In genomic region chr3:119099785-119100184, GRCh38 we compare ENCODE assay signal across 28 cellular contexts. TPM values are rescaled to one million over a fixed set of nuclear protein-coding genes. Genes with fewer than 3 reads are reported as not detected.
A peak's percentile ranks its signal among the peaks of the same experiment; 100 is the strongest.
DNase-seq lines count a peak whose midpoint lies in the region; ATAC-seq, FAIRE-seq and TF ChIP-seq lines count a peak whose summit lies in the region.
"Had no signal": no experiment of that assay in that cellular context is flagged by ENCODE, and none has a peak within 500 bp of the region (broad histone marks: within the 10 kb centered on the region; RNA-seq: fewer than 3 reads in every experiment).

No MANE protein-coding gene starts in this region.

- no peak overlapping the region for H3K4me2 ChIP-seq in GM23248 (ENCODE audit: unreplicated experiment)
- H3K4me2 ChIP-seq: BLaER1 had no signal

- in situ Hi-C loops in GM23248 (cut with MboI) = no loop called here

- H4K20me1 ChIP-seq in GM23248 (ENCODE audit: insufficient read depth) = no peaks in the 10 kb centered on the region
- H4K20me1 ChIP-seq: BLaER1 had no signal

- H2AFZ ChIP-seq in GM23248 = no peak overlapping the region

- no peaks in the 10 kb centered on the region for H3F3A ChIP-seq in GM23248 (ENCODE audit: insufficient read depth)

- DNase-seq in GM23248 = peak; percentile 7
- DNase-seq in RWPE2 (ENCODE audit: low spot score) = no peak
- DNase-seq in dermis blood vessel endothelial cell = peak; percentile 1
- no peak for DNase-seq in urothelium cell line (ENCODE audit: low spot score)
- DNase-seq in NCI-H446 (lab: John Stamatoyannopoulos, UW) = no peak
- DNase-seq in LoVo (ENCODE audit: low spot score) = no peak
- DNase-seq: Calu3; CD8-positive, alpha-beta T cell; DMS153; GF-D8; KG1; NCI-H1092 treated with DMSO at 0.1 percent for 48 hours; NCI-H1436 treated with DMSO at 0.1 percent for 48 hours; NCI-H1930; NCI-H2227 treated with DMSO at 0.1 percent for 48 hours; NCI-H510A treated with DMSO at 0.1 percent for 48 hours; NCI-H748 treated with DMSO at 0.1 percent for 48 hours; NK-92 treated with Interleukin-12 subunit alpha and Interleukin-12 subunit beta, amount 100 ng/mL, for 24 hours; Right ventricle myocardium superior; SW 1271 had no signal

- no peaks in the 10 kb centered on the region for H3K79me2 ChIP-seq in GM23248 (ENCODE audit: insufficient read depth)

- peaks cover 8% of the 10 kb centered on the region; the same call in 1 of the 2 replicates for H3K27me3 ChIP-seq in GM23248 (replicated peaks; ENCODE audit: insufficient read depth)
- no peaks in the 10 kb centered on the region for H3K27me3 ChIP-seq in RWPE2 (ENCODE audit: insufficient read depth, poor library complexity, severe bottlenecking)
- H3K27me3 ChIP-seq: BLaER1 had no signal

- H3K36me3 ChIP-seq in GM23248 (ENCODE audit: low read depth) = no peaks in the 10 kb centered on the region
- no peaks in the 10 kb centered on the region for H3K36me3 ChIP-seq in RWPE2 (ENCODE audit: low read depth)
- H3K36me3 ChIP-seq: BLaER1 had no signal

- no peak overlapping the region for H3K9ac ChIP-seq in GM23248
- H3K9ac ChIP-seq: BLaER1 had no signal

- WGBS in GM23248 (ENCODE audit: low coverage in 1 of 2, low lambda C conversion rate in 2 of 2, missing lambda C conversion rate in 2 of 2), 2 experiments = 32 to 53% methylated on average over 2 of the region's 2 CpGs

- H3K27ac ChIP-seq in GM23248 (no peak overlapping the region), RWPE2 (ENCODE audit: poor library complexity, severe bottlenecking) (no peak overlapping the region)
- H3K27ac ChIP-seq: BLaER1 had no signal

- H3K9me3 ChIP-seq in GM23248 (ENCODE audit: low read depth) = no peaks in the 10 kb centered on the region
- H3K9me3 ChIP-seq in RWPE2 (ENCODE audit: severe bottlenecking) = no peaks in the 10 kb centered on the region
- H3K9me3 ChIP-seq: BLaER1 had no signal

- TF ChIP-seq CTCF in RWPE2 (IDR thresholded peaks at IDR 0.05; ENCODE audit: poor library complexity, severe bottlenecking) = no peak

- ATAC-seq in RWPE2 (ENCODE audit: low read depth) (peak; percentile 58; the same call in 1 of the 3 replicates), HG03432 (IDR thresholded peaks at IDR 0.05; ENCODE audit: unreplicated experiment) (no peak)
- ATAC-seq: CD8-positive, alpha-beta T cell; HepG2 had no signal

- peak; percentile 13 for FAIRE-seq in urothelium cell line (lab: Jason Lieb, UNC)
- FAIRE-seq: HepG2, RCC 7860 had no signal

- H3K9me2 ChIP-seq in GM23248 (ENCODE audit: insufficient read depth) = no peaks in the 10 kb centered on the region

- H3K4me3 ChIP-seq in GM23248 (no peak overlapping the region), RWPE2 (ENCODE audit: severe bottlenecking) (no peak overlapping the region)
- H3K4me3 ChIP-seq: BLaER1 had no signal

- H3K4me1 ChIP-seq in GM23248 (ENCODE audit: insufficient read depth) (no peaks in the 10 kb centered on the region), RWPE2 (ENCODE audit: insufficient read depth, poor library complexity, severe bottlenecking) (no peaks in the 10 kb centered on the region)
- H3K4me1 ChIP-seq: BLaER1 had no signal

RNA-seq across cellular contexts. Expression of gene TEX55, which starts 46.2 kb away (rescaled TPM):
- total RNA-seq in GM23248 (2014; rRNA removed; shearing (Covaris generic)) = not detected in 2 replicates
- not detected in 2 replicates for polyA plus RNA-seq in GM23248 (2016; fragmentation: Nextera tagmentation; extraction: Ambion mirVana)
- not detected in 2 replicates for total RNA-seq in dermis blood vessel endothelial cell
- total RNA-seq: A673; Calu3; CD8-positive, alpha-beta T cell; Daoy; H4; HepG2; Right ventricle myocardium superior; SK-MEL-5 had no signal
- polyA plus RNA-seq: HepG2 had no signal

Comparison
In these comparisons a context has a peak if more than half of its experiments do, and no peak if none do; other contexts are left out.
1. DNase-seq: peak in GM23248 (single experiment) and dermis blood vessel endothelial cell (single experiment); none in RWPE2 (single experiment), urothelium cell line (single experiment), NCI-H446 (0 of 2) and LoVo (single experiment).